17 cellular contexts compared by ENCODE assay signal in genomic region chr12:53115112-53115890, GRCh38. TPM values are rescaled to one million over a fixed set of nuclear protein-coding genes. Genes with fewer than 3 reads are reported as not detected.
DNase-seq lines count a peak whose midpoint lies in the region; ATAC-seq and TF ChIP-seq lines count a peak whose summit lies in the region.
"Had no signal": no experiment of that assay in that cellular context is flagged by ENCODE, and none has a peak within 500 bp of the region (broad histone marks: within the 10 kb centered on the region; RNA-seq: fewer than 3 reads in every experiment).

No MANE protein-coding gene starts in this region.

- TF ChIP-seq POLR2A in heart left ventricle (IDR thresholded peaks at IDR 0.05), result no peak

- no peaks in the 10 kb centered on the region for H3K36me3 ChIP-seq in heart left ventricle
- no peaks in the 10 kb centered on the region for H3K36me3 ChIP-seq in WERI-Rb-1
- H3K36me3 ChIP-seq: vagina had no signal

- peak; percentile 12 for DNase-seq in stimulated activated CD4-positive, alpha-beta T cell treated with anti-CD3 and anti-CD28 coated beads, Interleukin-15, amount 100 ng/mL, for 24 hours
- no peak for DNase-seq in stimulated activated CD4-positive, alpha-beta T cell treated with anti-CD3 and anti-CD28 coated beads, Interleukin-2, amount 100 ng/mL, for 24 hours
- DNase-seq in heart left ventricle (no peak), mesenteric fat pad (ENCODE audit: low spot score) (peak; percentile 86), activated gamma-delta T cell (lab: John Stamatoyannopoulos, UW) (no peak), WERI-Rb-1 (no peak), DMS79 (lab: John Stamatoyannopoulos, UW) (no peak), activated T-cell treated with anti-CD3 and anti-CD28 coated beads for 4 hours (no peak)
- DNase-seq: CD4-positive, alpha-beta T cell; cortex of kidney; foreskin fibroblast; naive thymus-derived CD4-positive, alpha-beta T cell; NCI-H2081; NCI-H510A treated with DMSO at 0.1 percent for 48 hours; SHP77 treated with DMSO at 0.1 percent for 48 hours; stimulated activated naive CD8-positive, alpha-beta T cell treated with anti-CD3 and anti-CD28 coated beads, Interleukin-15, Interleukin-2, amounts not matched to agents 100 U/mL and 50 U/mL, for 24 hours had no signal

- peaks cover 0 to 14% (median 7%) of the 10 kb centered on the region in 12 donors for H3K4me1 ChIP-seq in heart left ventricle
- H3K4me1 ChIP-seq: vagina had no signal

- ATAC-seq in heart left ventricle, result peak in 1 of 4 donors; percentile 42
- ATAC-seq: naive thymus-derived CD4-positive, alpha-beta T cell; stimulated activated naive CD8-positive, alpha-beta T cell treated with anti-CD3 and anti-CD28 coated beads, Interleukin-15, Interleukin-2, amounts not matched to agents 100 U/mL and 50 U/mL, for 24 hours had no signal

- H3K4me3 ChIP-seq in heart left ventricle (no peak overlapping the region), WERI-Rb-1 (ENCODE audit: low read depth, low read length) (no peak overlapping the region)
- H3K4me3 ChIP-seq: vagina had no signal

- no peaks in the 10 kb centered on the region for H3K27me3 ChIP-seq in heart left ventricle
- no peaks in the 10 kb centered on the region for H3K27me3 ChIP-seq in WERI-Rb-1 (ENCODE audit: insufficient read depth, low read depth, severe bottlenecking)
- H3K27me3 ChIP-seq: vagina had no signal

- intact Hi-C loops in heart left ventricle (cut with DNase I), result loop anchor here in 2 of 10 donors (5.0 kb wide), 2 partner anchors 37 to 42 kb away; no protein-coding TSS in a partner anchor

- H3K9me3 ChIP-seq in heart left ventricle (no peaks in the 10 kb centered on the region), WERI-Rb-1 (ENCODE audit: severe bottlenecking) (no peaks in the 10 kb centered on the region)
- H3K9me3 ChIP-seq: vagina had no signal

- H3K27ac ChIP-seq in heart left ventricle (peak overlapping the region in 10 of 12 donors; percentile 60 to 97 (median 80)), WERI-Rb-1 (no peak overlapping the region)
- H3K27ac ChIP-seq: vagina had no signal

- WGBS in heart left ventricle, 4 donors, result 84 to 89% (median 87%) methylated on average over 32 to 33 of the region's 33 CpGs

- TF ChIP-seq CTCF in heart left ventricle (IDR thresholded peaks at IDR 0.05) (no peak), WERI-Rb-1 (IDR thresholded peaks at IDR 0.05; ENCODE audit: low read depth, low read length) (no peak)

RNA-seq across cellular contexts. Expression of gene SOAT2, which starts 12.0 kb away (rescaled TPM):
- under 1 TPM in 2 of 9 donors, not detected in 7; 0.20 to 0.27 TPM for total RNA-seq in heart left ventricle
- polyA plus RNA-seq in heart left ventricle, result not detected
- total RNA-seq in mesenteric fat pad, result not detected

RNA-seq across cellular contexts. Expression of gene IGFBP6, which starts 17.8 kb away (rescaled TPM):
- 100 to 1,000 TPM in 3 of 9 donors, 10 to 100 TPM in 6; 18.3 to 132 (median 42.6) TPM for total RNA-seq in heart left ventricle
- 10 to 100 TPM; 28.8 to 81.6 TPM for polyA plus RNA-seq in heart left ventricle
- total RNA-seq in mesenteric fat pad, result 195 TPM

RNA-seq across cellular contexts. Expression of gene SPRYD3, which starts 36.1 kb away (rescaled TPM):
- total RNA-seq in heart left ventricle (10 to 100 TPM; 42.9 to 72.6 (median 48.5) TPM), mesenteric fat pad (46.2 TPM)
- polyA plus RNA-seq in heart left ventricle, result 10 to 100 TPM; 26.0 to 94.7 TPM

Comparison
In these comparisons a context has a peak if more than half of its experiments do, and no peak if none do; other contexts are left out.
1. DNase-seq: peak in stimulated activated CD4-positive, alpha-beta T cell treated with anti-CD3 and anti-CD28 coated beads, Interleukin-15, amount 100 ng/mL, for 24 hours (single experiment) and mesenteric fat pad (single experiment); none in stimulated activated CD4-positive, alpha-beta T cell treated with anti-CD3 and anti-CD28 coated beads, Interleukin-2, amount 100 ng/mL, for 24 hours (0 of 2), heart left ventricle (0 of 5), activated gamma-delta T cell (single experiment), WERI-Rb-1 (single experiment), DMS79 (single experiment) and activated T-cell treated with anti-CD3 and anti-CD28 coated beads for 4 hours (single experiment).